Comparison of ENCODE assay signal across 13 cellular contexts in the genomic region with DNA sequence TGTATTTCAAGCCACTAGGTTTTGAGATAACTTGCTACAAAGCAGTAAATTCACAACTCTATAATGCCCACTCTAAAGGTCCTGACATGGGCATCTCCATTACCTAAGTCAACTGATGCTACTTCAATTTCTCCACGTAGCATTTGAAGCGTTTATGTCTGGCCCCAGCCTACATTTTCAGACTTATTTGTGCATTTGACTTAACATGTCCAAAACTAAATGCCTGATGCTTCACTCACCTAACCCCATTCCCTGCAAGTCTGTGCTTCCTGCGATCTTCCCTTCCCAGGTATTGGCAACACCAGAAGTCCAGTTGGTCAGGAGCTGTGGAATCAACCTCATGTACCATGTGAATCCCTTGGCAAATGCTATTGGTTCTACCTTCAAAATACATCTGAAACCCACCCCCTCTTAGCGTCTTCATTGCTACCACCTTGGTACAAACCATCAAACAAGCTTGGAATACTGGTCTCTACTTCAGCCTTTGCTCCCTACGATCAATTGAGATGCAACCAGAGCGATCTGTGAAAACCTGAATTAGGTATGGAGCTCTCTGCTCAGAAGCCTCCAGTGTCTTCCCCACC. TPM values are rescaled to one million over a fixed set of nuclear protein-coding genes. Genes with fewer than 3 reads are reported as not detected.
DNase-seq lines count a peak whose midpoint lies in the region; ATAC-seq, FAIRE-seq and TF ChIP-seq lines count a peak whose summit lies in the region.
"Had no signal": no experiment of that assay in that cellular context is flagged by ENCODE, and none has a peak within 500 bp of the region (broad histone marks: within the 10 kb centered on the region; RNA-seq: fewer than 3 reads in every experiment).

No MANE protein-coding gene starts in this region.

- H3K36me3 Mint-ChIP-seq in WTC11 (peaks cover 61% of the 10 kb centered on the region), mesothelial cell of epicardium (peaks cover 72% of the 10 kb centered on the region)

- peaks cover 17% of the 10 kb centered on the region for H3K9me3 ChIP-seq in DND-41 (ENCODE audit: insufficient read depth, low read length, severe bottlenecking)
- H3K9me3 ChIP-seq in hepatocyte (ENCODE audit: low read depth), result no peaks in the 10 kb centered on the region

- H3K9me3 Mint-ChIP-seq in WTC11 (peaks cover 4% of the 10 kb centered on the region), mesothelial cell of epicardium (peaks cover 33% of the 10 kb centered on the region)

- POLR2A ChIA-PET in WTC11 (lab: Charles Lee), result interaction anchor here (0.6 to 1.9 kb wide), 6 partner anchors 8 to 428 kb away, joined by 3 to 8 read pairs (median 6); a partner anchor contains a TSS

- H3K36me3 ChIP-seq in DND-41 (ENCODE audit: insufficient read depth, low read length), result peaks cover 74% of the 10 kb centered on the region
- no peaks in the 10 kb centered on the region for H3K36me3 ChIP-seq in hepatocyte (replicated peaks; ENCODE audit: insufficient read depth, low read depth)

- H3K4me1 ChIP-seq in DND-41 (ENCODE audit: insufficient read depth, low read length) (peaks cover 12% of the 10 kb centered on the region; the same call in 1 of the 2 replicates), hepatocyte (ENCODE audit: insufficient read depth) (peaks cover 31% of the 10 kb centered on the region)

- CTCF ChIA-PET in WTC11 (lab: Charles Lee), result interaction anchor here (0.7 to 3.9 kb wide), 8 partner anchors 9 to 318 kb away, joined by 3 to 40 read pairs (median 4); no protein-coding TSS in a partner anchor

- H3K9ac ChIP-seq in DND-41 (ENCODE audit: low read depth, low read length), result no peak overlapping the region

- H3K27ac ChIP-seq in DND-41 (ENCODE audit: low read length) (no peak overlapping the region), hepatocyte (no peak overlapping the region)

- ATAC-seq in DND-41 (ENCODE audit: insufficient read depth, low read depth) (peak; percentile 14; the same call in 1 of the 3 replicates), WTC11 (peak; percentile 4), HG03442 (IDR thresholded peaks at IDR 0.05; ENCODE audit: unreplicated experiment) (no peak)

- H3K27ac Mint-ChIP-seq in WTC11 (peak overlapping the region; percentile 93), mesothelial cell of epicardium (peak overlapping the region; percentile 44)

- H3K4me1 Mint-ChIP-seq in WTC11 (peaks cover 66% of the 10 kb centered on the region), mesothelial cell of epicardium (peaks cover 16% of the 10 kb centered on the region)

- H4K20me1 ChIP-seq in DND-41 (ENCODE audit: insufficient read depth, low read length) (peaks cover 48% of the 10 kb centered on the region), hepatocyte (ENCODE audit: insufficient read depth, poor library complexity, severe bottlenecking) (peaks cover 40% of the 10 kb centered on the region)

- no peak overlapping the region for H2AFZ ChIP-seq in DND-41 (ENCODE audit: low read depth, low read length)
- no peak overlapping the region for H2AFZ ChIP-seq in hepatocyte

- no peaks in the 10 kb centered on the region for H3K27me3 Mint-ChIP-seq in WTC11 (ENCODE audit: low read depth)
- no peaks in the 10 kb centered on the region for H3K27me3 Mint-ChIP-seq in mesothelial cell of epicardium (ENCODE audit: low read depth)

- no peak overlapping the region for H3K4me2 ChIP-seq in DND-41 (ENCODE audit: insufficient read depth, low read length)
- no peak overlapping the region for H3K4me2 ChIP-seq in hepatocyte

- no peak for TF ChIP-seq CTCF in DND-41 (IDR thresholded peaks at IDR 0.05; ENCODE audit: borderline replicate concordance, extremely low read depth, low read length, poor library complexity, severe bottlenecking)
- TF ChIP-seq CTCF in WTC11 (IDR thresholded peaks at IDR 0.05), result no peak
- no peak for TF ChIP-seq CTCF in mesothelial cell of epicardium (IDR thresholded peaks at IDR 0.05; ENCODE audit: unreplicated experiment)
- no peak for TF ChIP-seq CTCF in hepatocyte (IDR thresholded peaks at IDR 0.05; ENCODE audit: poor library complexity)

- peaks cover 28% of the 10 kb centered on the region for H3K79me2 ChIP-seq in DND-41 (ENCODE audit: insufficient read depth, low read length)
- H3K79me2 ChIP-seq in hepatocyte, result peaks cover 20% of the 10 kb centered on the region

- no peak for DNase-seq in DND-41
- no peak for DNase-seq in HTR-8/SVneo (ENCODE audit: insufficient read length, low spot score)
- no peak for DNase-seq in WTC11 (ENCODE audit: low spot score)
- DNase-seq in mesothelial cell of epicardium (ENCODE audit: low spot score in 2 of 2, unreplicated experiment in 2 of 2), result no peak
- DNase-seq in glomerular visceral epithelial cell (ENCODE audit: extremely low spot score), result no peak
- no peak for DNase-seq in COLO829 (ENCODE audit: low spot score)
- DNase-seq in hepatocyte (ENCODE audit: low spot score), result no peak
- DNase-seq: anterior cingulate cortex; effector CD8-positive, alpha-beta T cell; NCI-H1092 treated with DMSO at 0.1 percent for 48 hours; NCI-H510A treated with DMSO at 0.1 percent for 48 hours; posterior cingulate gyrus had no signal

- no peaks in the 10 kb centered on the region for H3K9me2 ChIP-seq in hepatocyte (replicated peaks; ENCODE audit: insufficient read depth)

- WGBS in hepatocyte (ENCODE audit: low lambda C conversion rate, missing lambda C conversion rate), result 91% methylated on average over 6 of the region's 6 CpGs

- FAIRE-seq in HTR-8/SVneo (lab: Jason Lieb, UNC), result peak; percentile 69

- H3K27me3 ChIP-seq in DND-41 (ENCODE audit: insufficient read depth, low read length, poor library complexity), result no peaks in the 10 kb centered on the region
- H3K27me3 ChIP-seq in hepatocyte, result no peaks in the 10 kb centered on the region

- no peak overlapping the region for H3K4me3 ChIP-seq in DND-41 (ENCODE audit: low read depth in 1 of 2, low read length in 2 of 2)
- H3K4me3 ChIP-seq in hepatocyte, result no peak overlapping the region

- H3K4me3 Mint-ChIP-seq in WTC11, result no peak overlapping the region
- no peak overlapping the region for H3K4me3 Mint-ChIP-seq in mesothelial cell of epicardium

TF ChIP-seq in WTC11, 78 proteins besides CTCF, POLR2A, EP300 and RAD21 (continues in another document):
- TF ChIP-seq SMAD3 (CRISPR knock-in tag; IDR thresholded peaks at IDR 0.05; ENCODE audit: borderline replicate concordance) (0 out of 2 replicates have a peak, but pooled peaks have one; percentile 64), PRRX2 (CRISPR knock-in tag; IDR thresholded peaks at IDR 0.05) (peak; percentile 90), ETV6 (CRISPR knock-in tag; IDR thresholded peaks at IDR 0.05) (no peak), EMX1 (CRISPR knock-in tag; IDR thresholded peaks at IDR 0.05) (0 out of 2 replicates have a peak, but pooled peaks have one; percentile 12), ZNF671 (CRISPR knock-in tag; IDR thresholded peaks at IDR 0.05) (peak; percentile 86), ZNF423 (CRISPR knock-in tag; IDR thresholded peaks at IDR 0.05) (no peak), IRF2 (CRISPR knock-in tag; IDR thresholded peaks at IDR 0.05; ENCODE audit: borderline replicate concordance, low read depth) (no peak)
- TF ChIP-seq, protein P1, sequence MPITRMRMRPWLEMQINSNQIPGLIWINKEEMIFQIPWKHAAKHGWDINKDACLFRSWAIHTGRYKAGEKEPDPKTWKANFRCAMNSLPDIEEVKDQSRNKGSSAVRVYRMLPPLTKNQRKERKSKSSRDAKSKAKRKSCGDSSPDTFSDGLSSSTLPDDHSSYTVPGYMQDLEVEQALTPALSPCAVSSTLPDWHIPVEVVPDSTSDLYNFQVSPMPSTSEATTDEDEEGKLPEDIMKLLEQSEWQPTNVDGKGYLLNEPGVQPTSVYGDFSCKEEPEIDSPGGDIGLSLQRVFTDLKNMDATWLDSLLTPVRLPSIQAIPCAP (CRISPR knock-in tag; IDR thresholded peaks at IDR 0.05), result 0 out of 2 replicates have a peak, but pooled peaks have one; percentile 9
- TF ChIP-seq, protein P2, sequence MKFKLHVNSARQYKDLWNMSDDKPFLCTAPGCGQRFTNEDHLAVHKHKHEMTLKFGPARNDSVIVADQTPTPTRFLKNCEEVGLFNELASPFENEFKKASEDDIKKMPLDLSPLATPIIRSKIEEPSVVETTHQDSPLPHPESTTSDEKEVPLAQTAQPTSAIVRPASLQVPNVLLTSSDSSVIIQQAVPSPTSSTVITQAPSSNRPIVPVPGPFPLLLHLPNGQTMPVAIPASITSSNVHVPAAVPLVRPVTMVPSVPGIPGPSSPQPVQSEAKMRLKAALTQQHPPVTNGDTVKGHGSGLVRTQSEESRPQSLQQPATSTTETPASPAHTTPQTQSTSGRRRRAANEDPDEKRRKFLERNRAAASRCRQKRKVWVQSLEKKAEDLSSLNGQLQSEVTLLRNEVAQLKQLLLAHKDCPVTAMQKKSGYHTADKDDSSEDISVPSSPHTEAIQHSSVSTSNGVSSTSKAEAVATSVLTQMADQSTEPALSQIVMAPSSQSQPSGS (CRISPR knock-in tag; IDR thresholded peaks at IDR 0.05; ENCODE audit: borderline replicate concordance, low read depth), result no peak
- TF ChIP-seq, protein P3, sequence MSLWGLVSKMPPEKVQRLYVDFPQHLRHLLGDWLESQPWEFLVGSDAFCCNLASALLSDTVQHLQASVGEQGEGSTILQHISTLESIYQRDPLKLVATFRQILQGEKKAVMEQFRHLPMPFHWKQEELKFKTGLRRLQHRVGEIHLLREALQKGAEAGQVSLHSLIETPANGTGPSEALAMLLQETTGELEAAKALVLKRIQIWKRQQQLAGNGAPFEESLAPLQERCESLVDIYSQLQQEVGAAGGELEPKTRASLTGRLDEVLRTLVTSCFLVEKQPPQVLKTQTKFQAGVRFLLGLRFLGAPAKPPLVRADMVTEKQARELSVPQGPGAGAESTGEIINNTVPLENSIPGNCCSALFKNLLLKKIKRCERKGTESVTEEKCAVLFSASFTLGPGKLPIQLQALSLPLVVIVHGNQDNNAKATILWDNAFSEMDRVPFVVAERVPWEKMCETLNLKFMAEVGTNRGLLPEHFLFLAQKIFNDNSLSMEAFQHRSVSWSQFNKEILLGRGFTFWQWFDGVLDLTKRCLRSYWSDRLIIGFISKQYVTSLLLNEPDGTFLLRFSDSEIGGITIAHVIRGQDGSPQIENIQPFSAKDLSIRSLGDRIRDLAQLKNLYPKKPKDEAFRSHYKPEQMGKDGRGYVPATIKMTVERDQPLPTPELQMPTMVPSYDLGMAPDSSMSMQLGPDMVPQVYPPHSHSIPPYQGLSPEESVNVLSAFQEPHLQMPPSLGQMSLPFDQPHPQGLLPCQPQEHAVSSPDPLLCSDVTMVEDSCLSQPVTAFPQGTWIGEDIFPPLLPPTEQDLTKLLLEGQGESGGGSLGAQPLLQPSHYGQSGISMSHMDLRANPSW (CRISPR knock-in tag; conservative IDR thresholded peaks at IDR 0.05; ENCODE audit: low read depth), result no peak

RNA-seq across cellular contexts. Expression of a gene that starts 12.8 kb away (rescaled TPM):
- 8.0 to 11.0 TPM (median 9.1 TPM) in 3 replicates for total RNA-seq in WTC11 (2021)
- 15.5 to 16.8 TPM (median 15.9 TPM) in 3 replicates for total RNA-seq in mesothelial cell of epicardium
- 13.0 and 13.9 TPM in 2 replicates for total RNA-seq in hepatocyte
- polyA plus RNA-seq in hepatocyte, result 10.0 and 10.2 TPM in 2 replicates
